In the genomic region with DNA sequence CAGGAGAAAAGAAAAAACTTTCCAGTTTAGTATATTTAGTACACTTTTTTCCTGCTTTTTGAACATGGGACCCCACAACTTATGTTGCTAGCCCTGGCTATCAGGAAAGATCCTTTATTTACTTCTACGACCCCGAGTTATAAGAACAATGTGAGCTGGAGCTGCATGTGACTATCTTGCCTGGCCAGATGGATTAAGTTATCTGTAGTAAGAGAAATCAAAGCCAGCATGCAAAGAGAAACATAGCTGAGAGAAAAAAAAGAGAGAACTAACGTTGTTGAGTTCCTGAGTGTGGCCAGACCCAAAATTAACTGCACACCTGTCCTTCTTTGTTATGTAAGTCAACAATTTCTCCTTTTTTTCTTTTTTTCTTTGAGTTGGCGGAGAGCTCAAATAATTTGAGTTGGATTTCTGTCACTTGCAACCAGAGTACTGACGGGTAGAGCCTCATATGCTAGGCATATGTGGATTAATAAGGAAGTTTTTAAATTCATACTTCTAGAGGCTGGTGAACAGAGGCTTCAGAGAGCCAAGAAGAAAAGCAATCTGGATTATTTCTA, we compare ENCODE assay signal across 19 cellular contexts.
A peak's percentile ranks its signal among the peaks of the same experiment; 100 is the strongest.
DNase-seq lines count a peak whose midpoint lies in the region; ATAC-seq and TF ChIP-seq lines count a peak whose summit lies in the region.
"Had no signal": no experiment of that assay in that cellular context is flagged by ENCODE, and none has a peak within 500 bp of the region (broad histone marks: within the 10 kb centered on the region; RNA-seq: fewer than 3 reads in every experiment).

No MANE protein-coding gene starts in this region.

- H3K4me1 Mint-ChIP-seq in mesothelial cell of epicardium = peaks cover 9% of the 10 kb centered on the region

- no peaks in the 10 kb centered on the region for H4K20me1 ChIP-seq in BLaER1

- TF ChIP-seq CTCF in mesothelial cell of epicardium (IDR thresholded peaks at IDR 0.05; ENCODE audit: unreplicated experiment) = no peak
- no peak for TF ChIP-seq CTCF in right lobe of liver (IDR thresholded peaks at IDR 0.05)
- TF ChIP-seq CTCF in lower leg skin (IDR thresholded peaks at IDR 0.05) = no peak

- in situ Hi-C loops in ACHN (cut with HindIII; ENCODE audit: low pct_ligation_motif_present, low pct_unique_long_range_greater_than_20kb, low sequenced_read_pairs) = no loop called here

- no peaks in the 10 kb centered on the region for H3K36me3 Mint-ChIP-seq in mesothelial cell of epicardium

- peak overlapping the region; percentile 32 for H3K27ac Mint-ChIP-seq in mesothelial cell of epicardium
- H3K27ac Mint-ChIP-seq: activated naive CD8-positive, alpha-beta T cell treated with anti-CD3 and anti-CD28 coated beads, Interleukin-2, amount 50 U/mL, for 24 hours had no signal

- H3K27me3 ChIP-seq in BLaER1 (no peaks in the 10 kb centered on the region), right lobe of liver (no peaks in the 10 kb centered on the region)
- H3K27me3 ChIP-seq: neutrophil, SJSA1 had no signal

- intact Hi-C loops in right lobe of liver (cut with DNase I) = no loop called here
- intact Hi-C loops in lower leg skin (cut with DNase I; ENCODE audit: low total_unique reads) = no loop called here

- no peaks in the 10 kb centered on the region for H3K36me3 ChIP-seq in BLaER1
- no peaks in the 10 kb centered on the region for H3K36me3 ChIP-seq in right lobe of liver
- H3K36me3 ChIP-seq: neutrophil, SJSA1 had no signal

- ATAC-seq in right lobe of liver = no peak
- ATAC-seq: activated naive CD8-positive, alpha-beta T cell treated with anti-CD3 and anti-CD28 coated beads, Interleukin-2, amount 50 U/mL, for 24 hours; activated T-cell treated with anti-CD3 and anti-CD28 coated beads, Interleukin-2, amount 50 U/mL, for 4 hours had no signal

- H3K27ac ChIP-seq in BLaER1 = no peak overlapping the region
- H3K27ac ChIP-seq in right lobe of liver = no peak overlapping the region
- H3K27ac ChIP-seq: epithelial cell of prostate, neutrophil, SJSA1 had no signal

- WGBS in right lobe of liver (ENCODE audit: insufficient coverage, low coverage, low lambda C conversion rate, missing lambda C conversion rate) = 30% methylated on average over 5 of the region's 5 CpGs
- 42 to 43% methylated on average over 5 of the region's 5 CpGs for WGBS in lower leg skin, 2 donors

- H3K27me3 Mint-ChIP-seq in mesothelial cell of epicardium (ENCODE audit: low read depth) = no peaks in the 10 kb centered on the region
- H3K27me3 Mint-ChIP-seq: activated naive CD8-positive, alpha-beta T cell treated with anti-CD3 and anti-CD28 coated beads, Interleukin-2, amount 50 U/mL, for 24 hours had no signal

- H3K4me3 ChIP-seq in BLaER1 (no peak overlapping the region), right lobe of liver (no peak overlapping the region), lower leg skin (ENCODE audit: low read depth, poor library complexity, severe bottlenecking) (no peak overlapping the region)
- H3K4me3 ChIP-seq: SJSA1 had no signal

- H3K4me1 ChIP-seq in BLaER1 (peaks cover 20% of the 10 kb centered on the region), right lobe of liver (no peaks in the 10 kb centered on the region)
- H3K4me1 ChIP-seq: Caco-2 had no signal

- no peak overlapping the region for H3K4me3 Mint-ChIP-seq in mesothelial cell of epicardium
- H3K4me3 Mint-ChIP-seq: activated naive CD8-positive, alpha-beta T cell treated with anti-CD3 and anti-CD28 coated beads, Interleukin-2, amount 50 U/mL, for 24 hours; activated T-cell treated with anti-CD3 and anti-CD28 coated beads, Interleukin-2, amount 50 U/mL, for 4 hours had no signal

- peak overlapping the region; percentile 10; the same call in 1 of the 2 replicates for H3K4me2 ChIP-seq in BLaER1

- DNase-seq in MV-4-11 (lab: John Stamatoyannopoulos, UW) (peak; percentile 8), amniotic epithelial cell (ENCODE audit: low read depth) (peak; percentile 45), mesothelial cell of epicardium (ENCODE audit: low spot score in 2 of 2, unreplicated experiment in 2 of 2) (no peak), ACHN (no peak), right lobe of liver (no peak), lower leg skin (ENCODE audit: low spot score in 2 of 2) (no peak)
- no peak for DNase-seq in activated naive CD4-positive, alpha-beta T cell (lab: John Stamatoyannopoulos, UW)
- DNase-seq: activated CD4-positive, alpha-beta T cell treated with anti-CD3 and anti-CD28 coated beads, Interleukin-2, amount 50 U/mL, for 48 hours; activated naive CD8-positive, alpha-beta T cell treated with anti-CD3 and anti-CD28 coated beads, Interleukin-2, amount 50 U/mL, for 24 hours; activated T-cell treated with anti-CD3 and anti-CD28 coated beads, Interleukin-2, amount 50 U/mL, for 4 hours; Caco-2; NCI-H1105 treated with DMSO at 0.1 percent for 48 hours; NCI-H2227 treated with DMSO at 0.1 percent for 48 hours; stimulated activated CD4-positive, alpha-beta T cell treated with anti-CD3 and anti-CD28 coated beads, Interleukin-4, amount 100 ng/mL, for 4 hours; trophoblast cell had no signal

- peaks cover 5% of the 10 kb centered on the region for H3K9me3 Mint-ChIP-seq in mesothelial cell of epicardium
- H3K9me3 Mint-ChIP-seq: activated naive CD8-positive, alpha-beta T cell treated with anti-CD3 and anti-CD28 coated beads, Interleukin-2, amount 50 U/mL, for 24 hours; activated T-cell treated with anti-CD3 and anti-CD28 coated beads, Interleukin-2, amount 50 U/mL, for 4 hours had no signal

- TF ChIP-seq POLR2A in right lobe of liver (IDR thresholded peaks at IDR 0.05) = no peak
- TF ChIP-seq POLR2A in lower leg skin (IDR thresholded peaks at IDR 0.05) = no peak

- no peak overlapping the region for H3K9ac ChIP-seq in BLaER1

- H3K9me3 ChIP-seq in BLaER1 (0 out of 2 replicates have a peak, but pooled peaks cover 6% of the 10 kb centered on the region), right lobe of liver (no peaks in the 10 kb centered on the region)
- H3K9me3 ChIP-seq: Caco-2, neutrophil, SJSA1 had no signal

Comparison
In these comparisons a context has a peak if more than half of its experiments do, and no peak if none do; other contexts are left out.
1. DNase-seq: peak in MV-4-11 (single experiment) and amniotic epithelial cell (single experiment); none in mesothelial cell of epicardium (0 of 2), ACHN (single experiment), activated naive CD4-positive, alpha-beta T cell (0 of 4), right lobe of liver (0 of 3) and lower leg skin (0 of 2).